12 cellular contexts compared by ENCODE assay signal in the genomic region with DNA sequence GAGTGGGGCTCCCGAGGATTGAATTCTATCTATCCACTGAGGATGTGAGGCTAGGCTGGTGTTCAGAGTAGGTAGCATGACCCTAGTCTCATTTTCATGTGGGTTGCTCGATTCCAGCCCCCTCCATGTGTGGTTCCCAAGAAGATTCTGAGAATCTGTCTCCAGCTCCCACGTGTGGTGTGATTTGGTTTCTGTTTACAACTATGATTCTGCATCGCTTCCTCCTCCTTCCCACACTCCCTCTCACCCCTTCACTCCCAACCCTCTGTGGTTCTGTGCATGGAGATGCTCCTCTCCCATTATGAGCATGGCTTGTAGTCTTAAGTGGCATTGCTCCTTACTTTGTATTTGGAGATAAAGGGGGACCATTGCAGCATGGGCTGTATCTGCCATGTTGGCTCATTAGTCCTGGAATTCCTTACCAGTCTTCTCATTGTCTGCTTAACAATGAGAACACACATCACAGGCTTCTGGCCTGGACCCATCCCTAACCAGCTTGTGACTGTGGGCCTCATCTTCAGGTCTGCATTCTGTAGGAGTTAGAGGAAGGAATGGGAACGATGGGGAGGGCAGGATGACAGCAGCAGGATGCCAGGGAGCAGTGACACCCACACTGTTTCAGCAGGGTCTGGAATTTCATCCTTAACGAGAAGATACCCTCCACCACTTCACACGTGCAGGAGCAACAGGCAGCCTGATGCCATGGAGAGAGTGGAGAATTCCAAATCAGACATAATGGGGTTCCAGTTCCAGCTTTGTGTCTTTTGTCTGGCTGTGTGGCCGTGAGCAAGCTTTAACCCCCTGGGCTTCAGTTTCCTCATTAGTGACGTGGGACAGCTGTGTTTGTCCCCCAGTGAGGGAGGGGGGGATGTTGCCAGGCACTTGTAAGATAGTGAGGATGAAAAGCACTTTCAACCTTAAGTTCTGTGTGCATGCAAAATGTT.
DNase-seq lines count a peak whose midpoint lies in the region; ATAC-seq, FAIRE-seq and TF ChIP-seq lines count a peak whose summit lies in the region.
"Had no signal": no experiment of that assay in that cellular context is flagged by ENCODE, and none has a peak within 500 bp of the region (broad histone marks: within the 10 kb centered on the region; RNA-seq: fewer than 3 reads in every experiment).

No MANE protein-coding gene starts in this region.

- no peaks in the 10 kb centered on the region for H3K79me2 ChIP-seq in osteoblast (ENCODE audit: insufficient read depth, low read length)

- no peaks in the 10 kb centered on the region; the same call in 1 of the 2 replicates for H3K9me3 ChIP-seq in AG04450 (ENCODE audit: control insufficient read depth, insufficient read depth, low read length)
- H3K9me3 ChIP-seq in osteoblast (ENCODE audit: low read depth, low read length), result no peaks in the 10 kb centered on the region

- no peaks in the 10 kb centered on the region for H3K27me3 Mint-ChIP-seq in activated naive CD4-positive, alpha-beta T cell treated with anti-CD3 and anti-CD28 coated beads, Interleukin-2, amount 10 ng/mL, durations not matched to agents 7 days and 5 days
- no peaks in the 10 kb centered on the region for H3K27me3 Mint-ChIP-seq in WTC11 (ENCODE audit: low read depth)

- no peaks in the 10 kb centered on the region for H3K4me1 Mint-ChIP-seq in activated naive CD4-positive, alpha-beta T cell treated with anti-CD3 and anti-CD28 coated beads, Interleukin-2, amount 10 ng/mL, durations not matched to agents 7 days and 5 days
- H3K4me1 Mint-ChIP-seq in WTC11, result peaks cover 13% of the 10 kb centered on the region

- H4K20me1 ChIP-seq in osteoblast (ENCODE audit: insufficient read depth, low read length), result no peaks in the 10 kb centered on the region

- H3K4me1 ChIP-seq in osteoblast (ENCODE audit: insufficient read depth, low read length), result peaks cover 25% of the 10 kb centered on the region

- no peaks in the 10 kb centered on the region for H3K36me3 Mint-ChIP-seq in activated naive CD4-positive, alpha-beta T cell treated with anti-CD3 and anti-CD28 coated beads, Interleukin-2, amount 10 ng/mL, durations not matched to agents 7 days and 5 days
- H3K36me3 Mint-ChIP-seq in WTC11, result no peaks in the 10 kb centered on the region

- DNase-seq in AG04450 (ENCODE audit: low read depth, low spot score) (no peak), HT1080 (ENCODE audit: low read depth) (peak; percentile 54), cerebellar cortex (ENCODE audit: low spot score) (peak; percentile 16), osteoblast (ENCODE audit: insufficient read length, low spot score, missing footprints) (no peak), D721Med (ENCODE audit: insufficient read length, low spot score) (no peak), WTC11 (ENCODE audit: low spot score) (no peak)
- no peak for DNase-seq in activated naive CD4-positive, alpha-beta T cell treated with anti-CD3 and anti-CD28 coated beads, Interleukin-2, amount 10 ng/mL, durations not matched to agents 7 days and 5 days
- DNase-seq: activated CD4-positive, alpha-beta T cell treated with anti-CD3 and anti-CD28 coated beads for 1 hour; immature natural killer cell; SIG-M5 had no signal

- no peak for FAIRE-seq in D721Med (lab: Jason Lieb, UNC)
- FAIRE-seq: GM12891 had no signal

- no peak overlapping the region for H2AFZ ChIP-seq in osteoblast (ENCODE audit: low read length)

- H3K4me3 ChIP-seq in AG04450 (ENCODE audit: low read depth, low read length), result no peak overlapping the region
- no peak overlapping the region for H3K4me3 ChIP-seq in osteoblast (ENCODE audit: insufficient read depth, low read length)

- peak overlapping the region; percentile 39 for H3K4me2 ChIP-seq in osteoblast (ENCODE audit: insufficient read depth, low read length)

- no peak overlapping the region for H3K27ac Mint-ChIP-seq in activated naive CD4-positive, alpha-beta T cell treated with anti-CD3 and anti-CD28 coated beads, Interleukin-2, amount 10 ng/mL, durations not matched to agents 7 days and 5 days
- H3K27ac Mint-ChIP-seq in WTC11, result no peak overlapping the region

- H3K9me3 Mint-ChIP-seq in activated naive CD4-positive, alpha-beta T cell treated with anti-CD3 and anti-CD28 coated beads, Interleukin-2, amount 10 ng/mL, durations not matched to agents 7 days and 5 days, result no peaks in the 10 kb centered on the region
- H3K9me3 Mint-ChIP-seq in WTC11, result no peaks in the 10 kb centered on the region
- H3K9me3 Mint-ChIP-seq: immature natural killer cell had no signal

- H3K4me3 Mint-ChIP-seq in activated naive CD4-positive, alpha-beta T cell treated with anti-CD3 and anti-CD28 coated beads, Interleukin-2, amount 10 ng/mL, durations not matched to agents 7 days and 5 days, result no peak overlapping the region
- no peak overlapping the region for H3K4me3 Mint-ChIP-seq in WTC11
- H3K4me3 Mint-ChIP-seq: immature natural killer cell had no signal

- H3K27me3 ChIP-seq in AG04450 (ENCODE audit: control insufficient read depth, insufficient read depth, low read length) (no peaks in the 10 kb centered on the region), osteoblast (ENCODE audit: insufficient read depth, low read length) (no peaks in the 10 kb centered on the region)

- ATAC-seq in GM18873 (IDR thresholded peaks at IDR 0.05; ENCODE audit: low FRiP score, unreplicated experiment), result no peak
- ATAC-seq in WTC11, result no peak

- POLR2A ChIA-PET in AG04450 (lab: Yijun Ruan, JAX) (interaction anchor here (1.0 to 1.1 kb wide), 2 partner anchors 55 to 58 kb away, joined by 3 read pairs; no protein-coding TSS in a partner anchor), WTC11 (lab: Charles Lee) (no interaction called here)

- 0 out of 2 replicates have a peak, but pooled peaks have one; percentile 20 for TF ChIP-seq CTCF in AG04450 (IDR thresholded peaks at IDR 0.05; ENCODE audit: low read depth, low read length)
- no peak for TF ChIP-seq CTCF in osteoblast (IDR thresholded peaks at IDR 0.05; ENCODE audit: extremely low read depth, low read depth, low read length)
- TF ChIP-seq CTCF in D721Med (IDR thresholded peaks at IDR 0.05; ENCODE audit: insufficient read depth, missing control alignments), result no peak
- no peak for TF ChIP-seq CTCF in WTC11 (IDR thresholded peaks at IDR 0.05)

- no peaks in the 10 kb centered on the region for H3K36me3 ChIP-seq in osteoblast (ENCODE audit: insufficient read depth, low read length)

- H3K27ac ChIP-seq in AG04450 (ENCODE audit: low read depth, low read length) (peak overlapping the region; percentile 49), osteoblast (ENCODE audit: low read depth, low read length) (peak overlapping the region; percentile 63)

- CTCF ChIA-PET in AG04450 (lab: Charles Lee), result no interaction called here
- CTCF ChIA-PET in activated naive CD4-positive, alpha-beta T cell treated with anti-CD3 and anti-CD28 coated beads, Interleukin-2, amount 10 ng/mL, durations not matched to agents 7 days and 5 days (lab: Charles Lee), result interaction anchor here (1.0 to 1.9 kb wide), 2 partner anchors 148 to 460 kb away, joined by 3 to 5 read pairs; no protein-coding TSS in a partner anchor
- CTCF ChIA-PET in WTC11 (lab: Charles Lee), result interaction anchor here (1.7 to 1.8 kb wide), 2 partner anchors 111 to 147 kb away, joined by 4 to 7 read pairs; no protein-coding TSS in a partner anchor

TF ChIP-seq in WTC11, 78 proteins besides CTCF, POLR2A, EP300 and RAD21 (continues in another document):
- TF ChIP-seq CREB1 (CRISPR knock-in tag; IDR thresholded peaks at IDR 0.05) (no peak), TEAD1 (CRISPR knock-in tag; IDR thresholded peaks at IDR 0.05) (no peak), FOXJ3 (CRISPR knock-in tag; IDR thresholded peaks at IDR 0.05; ENCODE audit: borderline replicate concordance) (no peak), ZNF232 (CRISPR knock-in tag; IDR thresholded peaks at IDR 0.05) (no peak), TP53 (CRISPR knock-in tag; IDR thresholded peaks at IDR 0.05) (no peak)
- TF ChIP-seq, protein P1, sequence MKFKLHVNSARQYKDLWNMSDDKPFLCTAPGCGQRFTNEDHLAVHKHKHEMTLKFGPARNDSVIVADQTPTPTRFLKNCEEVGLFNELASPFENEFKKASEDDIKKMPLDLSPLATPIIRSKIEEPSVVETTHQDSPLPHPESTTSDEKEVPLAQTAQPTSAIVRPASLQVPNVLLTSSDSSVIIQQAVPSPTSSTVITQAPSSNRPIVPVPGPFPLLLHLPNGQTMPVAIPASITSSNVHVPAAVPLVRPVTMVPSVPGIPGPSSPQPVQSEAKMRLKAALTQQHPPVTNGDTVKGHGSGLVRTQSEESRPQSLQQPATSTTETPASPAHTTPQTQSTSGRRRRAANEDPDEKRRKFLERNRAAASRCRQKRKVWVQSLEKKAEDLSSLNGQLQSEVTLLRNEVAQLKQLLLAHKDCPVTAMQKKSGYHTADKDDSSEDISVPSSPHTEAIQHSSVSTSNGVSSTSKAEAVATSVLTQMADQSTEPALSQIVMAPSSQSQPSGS (CRISPR knock-in tag; IDR thresholded peaks at IDR 0.05; ENCODE audit: borderline replicate concordance, low read depth), result no peak
- TF ChIP-seq, protein P2, sequence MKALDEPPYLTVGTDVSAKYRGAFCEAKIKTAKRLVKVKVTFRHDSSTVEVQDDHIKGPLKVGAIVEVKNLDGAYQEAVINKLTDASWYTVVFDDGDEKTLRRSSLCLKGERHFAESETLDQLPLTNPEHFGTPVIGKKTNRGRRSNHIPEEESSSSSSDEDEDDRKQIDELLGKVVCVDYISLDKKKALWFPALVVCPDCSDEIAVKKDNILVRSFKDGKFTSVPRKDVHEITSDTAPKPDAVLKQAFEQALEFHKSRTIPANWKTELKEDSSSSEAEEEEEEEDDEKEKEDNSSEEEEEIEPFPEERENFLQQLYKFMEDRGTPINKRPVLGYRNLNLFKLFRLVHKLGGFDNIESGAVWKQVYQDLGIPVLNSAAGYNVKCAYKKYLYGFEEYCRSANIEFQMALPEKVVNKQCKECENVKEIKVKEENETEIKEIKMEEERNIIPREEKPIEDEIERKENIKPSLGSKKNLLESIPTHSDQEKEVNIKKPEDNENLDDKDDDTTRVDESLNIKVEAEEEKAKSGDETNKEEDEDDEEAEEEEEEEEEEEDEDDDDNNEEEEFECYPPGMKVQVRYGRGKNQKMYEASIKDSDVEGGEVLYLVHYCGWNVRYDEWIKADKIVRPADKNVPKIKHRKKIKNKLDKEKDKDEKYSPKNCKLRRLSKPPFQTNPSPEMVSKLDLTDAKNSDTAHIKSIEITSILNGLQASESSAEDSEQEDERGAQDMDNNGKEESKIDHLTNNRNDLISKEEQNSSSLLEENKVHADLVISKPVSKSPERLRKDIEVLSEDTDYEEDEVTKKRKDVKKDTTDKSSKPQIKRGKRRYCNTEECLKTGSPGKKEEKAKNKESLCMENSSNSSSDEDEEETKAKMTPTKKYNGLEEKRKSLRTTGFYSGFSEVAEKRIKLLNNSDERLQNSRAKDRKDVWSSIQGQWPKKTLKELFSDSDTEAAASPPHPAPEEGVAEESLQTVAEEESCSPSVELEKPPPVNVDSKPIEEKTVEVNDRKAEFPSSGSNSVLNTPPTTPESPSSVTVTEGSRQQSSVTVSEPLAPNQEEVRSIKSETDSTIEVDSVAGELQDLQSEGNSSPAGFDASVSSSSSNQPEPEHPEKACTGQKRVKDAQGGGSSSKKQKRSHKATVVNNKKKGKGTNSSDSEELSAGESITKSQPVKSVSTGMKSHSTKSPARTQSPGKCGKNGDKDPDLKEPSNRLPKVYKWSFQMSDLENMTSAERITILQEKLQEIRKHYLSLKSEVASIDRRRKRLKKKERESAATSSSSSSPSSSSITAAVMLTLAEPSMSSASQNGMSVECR (CRISPR knock-in tag; IDR thresholded peaks at IDR 0.05; ENCODE audit: borderline replicate concordance), result no peak

Comparison
In these comparisons a context has a peak if more than half of its experiments do, and no peak if none do; other contexts are left out.
1. DNase-seq: peak in HT1080 (single experiment) and cerebellar cortex (single experiment); none in AG04450 (single experiment), osteoblast (single experiment), D721Med (single experiment), activated naive CD4-positive, alpha-beta T cell treated with anti-CD3 and anti-CD28 coated beads, Interleukin-2, amount 10 ng/mL, durations not matched to agents 7 days and 5 days (single experiment) and WTC11 (single experiment).